Comparison of ENCODE assay signal across 20 cellular contexts in the genomic region with DNA sequence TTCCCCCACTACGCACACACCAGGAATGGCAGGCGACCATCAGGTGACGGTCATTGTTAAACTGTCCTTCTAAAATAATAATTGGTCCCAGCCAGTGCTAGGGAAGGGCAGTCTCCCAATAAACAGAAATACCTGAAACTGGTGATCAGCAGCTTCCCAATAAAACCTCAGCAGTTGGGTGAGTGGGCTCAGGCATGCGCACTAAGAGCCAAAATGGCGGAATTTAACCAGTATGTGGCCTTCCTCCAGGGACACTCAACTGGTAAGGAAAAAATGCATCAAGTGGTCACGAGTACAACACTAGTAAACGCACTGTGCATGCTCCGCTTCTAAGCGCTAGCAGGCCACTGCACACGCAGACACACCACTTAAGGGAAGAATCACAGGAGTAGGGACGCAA. TPM values are rescaled to one million over a fixed set of nuclear protein-coding genes. Genes with fewer than 3 reads are reported as not detected.
DNase-seq lines count a peak whose midpoint lies in the region; ATAC-seq, FAIRE-seq and TF ChIP-seq lines count a peak whose summit lies in the region.
"Had no signal": no experiment of that assay in that cellular context is flagged by ENCODE, and none has a peak within 500 bp of the region (broad histone marks: within the 10 kb centered on the region; RNA-seq: fewer than 3 reads in every experiment).

No MANE protein-coding gene starts in this region.

- no peaks in the 10 kb centered on the region for H4K20me1 ChIP-seq in DOHH2 (ENCODE audit: control insufficient read depth, insufficient read depth, low read depth, low read length)
- H4K20me1 ChIP-seq in K562 (replicated peaks; ENCODE audit: control insufficient read depth, insufficient read depth, low read length): no peaks in the 10 kb centered on the region

- no peaks in the 10 kb centered on the region for H3K9me3 Mint-ChIP-seq in WTC11
- H3K9me3 Mint-ChIP-seq: CD4-positive, alpha-beta T cell; CD8-positive, alpha-beta memory T cell; GM23338; H9 had no signal

- H3K36me3 Mint-ChIP-seq in WTC11: no peaks in the 10 kb centered on the region
- H3K36me3 Mint-ChIP-seq: CD8-positive, alpha-beta memory T cell had no signal

- TF ChIP-seq CTCF in DOHH2 (IDR thresholded peaks at IDR 0.05; ENCODE audit: low read depth, low read length, poor library complexity, severe bottlenecking) (no peak), K562 (IDR thresholded peaks at IDR 0.05 in 2 of 3, conservative IDR thresholded peaks at IDR 0.05 in 1 of 3; ENCODE audit: insufficient read depth in 2 of 3, low read depth in 1 of 3, low read length in 3 of 3) (no peak), testis (IDR thresholded peaks at IDR 0.05) (no peak), WTC11 (IDR thresholded peaks at IDR 0.05) (no peak)

- CTCF ChIA-PET in K562 (lab: Yijun Ruan, JAX; ENCODE audit: low intra/inter-chr PET ratio) (no interaction called here), WTC11 (lab: Charles Lee) (no interaction called here)

- H3K9me3 ChIP-seq in DOHH2 (ENCODE audit: control insufficient read depth, insufficient read depth, low read length) (no peaks in the 10 kb centered on the region), K562 (replicated peaks; ENCODE audit: control insufficient read depth, insufficient read depth, low read depth, low read length) (no peaks in the 10 kb centered on the region), testis (no peaks in the 10 kb centered on the region)

- no peak for FAIRE-seq in K562 (lab: Jason Lieb, UNC)
- FAIRE-seq: D721Med, G401.6, GM12892 had no signal

- no peak overlapping the region for H3K27ac Mint-ChIP-seq in WTC11
- H3K27ac Mint-ChIP-seq: CD4-positive, alpha-beta T cell; CD8-positive, alpha-beta memory T cell; GM23338; H9 had no signal

- no peak for TF ChIP-seq EP300 in K562 (IDR thresholded peaks at IDR 0.05; ENCODE audit: low read length)

- no TSS peak for BruUV-seq in K562 (replicated peaks; lab: Mats Ljungman, UMichigan)

- TF ChIP-seq RAD21 in K562 (CRISPR knock-in tag; conservative IDR thresholded peaks at IDR 0.05 in 1 of 2, IDR thresholded peaks at IDR 0.05 in 1 of 2): no peak

- intact Hi-C loops in K562 (cut with micrococcal nuclease) (no loop called here), testis (cut with DNase I; ENCODE audit: low total_unique reads) (no loop called here), head of caudate nucleus (cut with DNase I) (no loop called here)

- no peaks in the 10 kb centered on the region for H3K9me2 ChIP-seq in DOHH2 (replicated peaks; ENCODE audit: control insufficient read depth, low read length)

- H3K27ac ChIP-seq in DOHH2 (ENCODE audit: low read depth, low read length): no peak overlapping the region
- no peak overlapping the region for H3K27ac ChIP-seq in K562 (ENCODE audit: extremely low read depth, low read depth, low read length)
- no peak overlapping the region for H3K27ac ChIP-seq in testis

- POLR2A ChIA-PET in K562 (lab: Yijun Ruan, JAX) (interaction anchor here (1.8 kb wide), 1 partner anchor 8 kb away, joined by 5 read pairs; no protein-coding TSS in a partner anchor), WTC11 (lab: Charles Lee) (no interaction called here)

- ATAC-seq in K562 (no peak), GM21360 (IDR thresholded peaks at IDR 0.05; ENCODE audit: unreplicated experiment) (no peak), WTC11 (no peak)
- ATAC-seq: GM23338, HCT116 had no signal

- no peaks in the 10 kb centered on the region; the same call in 1 of the 2 replicates for H3K27me3 Mint-ChIP-seq in WTC11 (ENCODE audit: low read depth)

- no peaks in the 10 kb centered on the region for H3K36me3 ChIP-seq in DOHH2 (ENCODE audit: control insufficient read depth, low read length)
- H3K36me3 ChIP-seq in K562 (ENCODE audit: control insufficient read depth, insufficient read depth, low read length): no peaks in the 10 kb centered on the region
- no peaks in the 10 kb centered on the region for H3K36me3 ChIP-seq in testis (ENCODE audit: low read depth, missing control alignments)

- no peaks in the 10 kb centered on the region for H3K4me1 Mint-ChIP-seq in WTC11
- H3K4me1 Mint-ChIP-seq: CD8-positive, alpha-beta memory T cell; GM23338; H9 had no signal

- in situ Hi-C loops in K562 (cut with MboI): no loop called here

- H3K4me1 ChIP-seq in DOHH2 (ENCODE audit: control insufficient read depth, low read length) (peaks cover 86% of the 10 kb centered on the region), K562 (replicated peaks in 1 of 2; ENCODE audit: control insufficient read depth in 2 of 2, insufficient read depth in 2 of 2, low read length in 2 of 2) (no peaks in the 10 kb centered on the region), testis (no peaks in the 10 kb centered on the region)

- WGBS in K562 (ENCODE audit: insufficient coverage, low coverage, missing lambda C conversion rate): 4% methylated on average over 11 of the region's 11 CpGs
- WGBS in testis, 2 donors: 74 to 80% methylated on average over 11 of the region's 11 CpGs

- H2AFZ ChIP-seq in K562 (ENCODE audit: low read depth, low read length): no peak overlapping the region
- H2AFZ ChIP-seq: GM23338 had no signal

- H3K27me3 ChIP-seq in DOHH2 (ENCODE audit: control insufficient read depth, low read length): no peaks in the 10 kb centered on the region
- H3K27me3 ChIP-seq in K562 (ENCODE audit: control insufficient read depth in 2 of 2, insufficient read depth in 2 of 2, low read length in 2 of 2): peaks cover 3 to 5% of the 10 kb centered on the region in 2 experiments; a peak in 2 of 5 replicates
- no peaks in the 10 kb centered on the region for H3K27me3 ChIP-seq in testis

- TF ChIP-seq POLR2A in K562 (conservative IDR thresholded peaks at IDR 0.05) (no peak), testis (IDR thresholded peaks at IDR 0.05) (no peak)

- peaks cover 14% of the 10 kb centered on the region for H3F3A ChIP-seq in DOHH2 (ENCODE audit: control insufficient read depth, insufficient read depth)

- H3K9ac ChIP-seq in K562 (ENCODE audit: insufficient read depth in 1 of 2, low read depth in 2 of 2, low read length in 2 of 2): no peak overlapping the region

- H3K79me2 ChIP-seq in DOHH2 (ENCODE audit: control insufficient read depth, low read length) (no peaks in the 10 kb centered on the region), K562 (ENCODE audit: control insufficient read depth, insufficient read depth, low read length) (no peaks in the 10 kb centered on the region)

- H3K9me1 ChIP-seq in K562 (ENCODE audit: control insufficient read depth, insufficient read depth, low read length): no peaks in the 10 kb centered on the region

- DNase-seq in K562 (ENCODE audit: extremely low read depth in 1 of 4, low spot score in 3 of 4) (no peak), testis (peak; percentile 46), WTC11 (ENCODE audit: low spot score) (no peak), head of caudate nucleus (no peak)
- DNase-seq: CD4-positive, alpha-beta T cell; CD8-positive, alpha-beta memory T cell; DMS 273 treated with DMSO at 0.1 percent for 48 hours; DMS79; H9 had no signal

- 0 out of 2 replicates have a peak overlapping the region, but pooled peaks have one; percentile 54 for H3K4me3 ChIP-seq in DOHH2 (ENCODE audit: low read length)
- H3K4me3 ChIP-seq in K562: no peak overlapping the region
- H3K4me3 ChIP-seq in testis: peak overlapping the region in 1 of 2 donors; percentile 0
- H3K4me3 ChIP-seq: GM23338 had no signal

- no peak overlapping the region for H3K4me3 Mint-ChIP-seq in WTC11
- H3K4me3 Mint-ChIP-seq: CD14-positive monocyte; CD4-positive, alpha-beta T cell; CD8-positive, alpha-beta memory T cell; GM23338; H9 had no signal

- H3K4me2 ChIP-seq in DOHH2 (ENCODE audit: low read length): peak overlapping the region; percentile 72
- H3K4me2 ChIP-seq in K562 (ENCODE audit: insufficient read depth, low read length): no peak overlapping the region
- H3K4me2 ChIP-seq: GM23338 had no signal

TF ChIP-seq in K562, 482 proteins besides CTCF, POLR2A, EP300 and RAD21:
- TF ChIP-seq ZNF586 (CRISPR knock-in tag; conservative IDR thresholded peaks at IDR 0.05): no peak
- TF ChIP-seq YY1 (IDR thresholded peaks at IDR 0.05; ENCODE audit: borderline replicate concordance in 1 of 3, control insufficient read depth in 1 of 3, extremely low read depth in 1 of 3, insufficient read depth in 3 of 3, insufficient read length in 1 of 3, insufficient replicate concordance in 2 of 3, low read depth in 1 of 3, low read length in 2 of 3): peak in 1 of 3 experiments; percentile 67
- no peak for TF ChIP-seq KDM1A (IDR thresholded peaks at IDR 0.05)
- TF ChIP-seq NRF1 (conservative IDR thresholded peaks at IDR 0.05 in 1 of 2, IDR thresholded peaks at IDR 0.05 in 1 of 2): peak; percentile 75 to 79

TF ChIP-seq in WTC11, 78 proteins besides CTCF, POLR2A, EP300 and RAD21 (continues in another document):
- TF ChIP-seq ELF4 (CRISPR knock-in tag; IDR thresholded peaks at IDR 0.05; ENCODE audit: low read depth): no peak
- no peak for TF ChIP-seq JUN (CRISPR knock-in tag; IDR thresholded peaks at IDR 0.05)
- TF ChIP-seq OVOL2 (CRISPR knock-in tag; IDR thresholded peaks at IDR 0.05; ENCODE audit: borderline replicate concordance): no peak
- no peak for TF ChIP-seq NFYB (CRISPR knock-in tag; conservative IDR thresholded peaks at IDR 0.05; ENCODE audit: low read depth)

RNA-seq across cellular contexts. Expression of gene F13A1, which starts 34.8 kb away (rescaled TPM):
- total RNA-seq in K562 (2011; cell fraction: chromatin; rRNA removed; ENCODE audit: low replicate concordance): not detected in 2 replicates
- total RNA-seq in K562 (2011; cell fraction: nucleolus; rRNA removed): not detected in 2 replicates
- total RNA-seq in K562 (2011; cell fraction: nucleoplasm; rRNA removed): not detected in 2 replicates
- total RNA-seq in K562 (2014; rRNA removed) (not detected in 2 replicates), K562 (2014; rRNA removed; fragmentation: Illumina TruSeq; extraction: Trizol) (not detected in 2 replicates), K562 (2015; rRNA removed; fragmentation: Illumina TruSeq; extraction: Trizol) (not detected in 2 replicates), K562 (2021) (0.13 and 0.33 TPM in 2 replicates), testis (10 to 100 TPM; 11.7 to 22.7 TPM), WTC11 (2021) (1.0 to 1.3 TPM (median 1.1 TPM) in 3 replicates)
- polyA plus RNA-seq in K562 (2011; rRNA removed) (not detected in 2 replicates), K562 (2014; fragmentation: Illumina TruSeq; extraction: Trizol) (not detected in 2 replicates), K562 (2014; fragmentation: Nextera tagmentation; extraction: Ambion mirVana) (not detected), K562 (2014; rRNA removed) (not detected in 2 replicates), testis (ENCODE audit: insufficient read depth, low read depth, low replicate concordance) (53.0 TPM)
- not detected in 2 replicates for polyA plus RNA-seq in K562 (2011; cell fraction: cytosol; rRNA removed)
- polyA plus RNA-seq in K562 (2011; cell fraction: nucleus; rRNA removed): not detected in 2 replicates
- not detected in 2 replicates for polyA plus RNA-seq in K562 (2012)
- not detected in 2 replicates for polyA minus RNA-seq in K562 (2011; rRNA and poly(A)+ RNA removed)
- polyA minus RNA-seq in K562 (2011; cell fraction: cytosol; rRNA and poly(A)+ RNA removed): not detected in 2 replicates
- polyA minus RNA-seq in K562 (2011; cell fraction: nucleus; rRNA and poly(A)+ RNA removed): not detected in 2 replicates
- total RNA-seq: A172, A673 had no signal
- polyA plus RNA-seq: BJ had no signal
